16 cellular contexts compared by ENCODE assay signal in genomic region chr11:58625826-58626460, GRCh38. TPM values are rescaled to one million over a fixed set of nuclear protein-coding genes. Genes with fewer than 3 reads are reported as not detected.
DNase-seq lines count a peak whose midpoint lies in the region; ATAC-seq and TF ChIP-seq lines count a peak whose summit lies in the region.
"Had no signal": no experiment of that assay in that cellular context is flagged by ENCODE, and none has a peak within 500 bp of the region (broad histone marks: within the 10 kb centered on the region; RNA-seq: fewer than 3 reads in every experiment).

No MANE protein-coding gene starts in this region.

- H3K36me3 ChIP-seq in kidney epithelial cell (ENCODE audit: control insufficient read depth, insufficient read depth, low read length): no peaks in the 10 kb centered on the region
- peaks cover 18 to 22% of the 10 kb centered on the region in 2 donors for H3K36me3 ChIP-seq in thyroid gland

- H3K4me3 ChIP-seq in kidney epithelial cell (ENCODE audit: low read depth, low read length) (no peak overlapping the region), thyroid gland (replicated peaks in 1 of 3) (no peak overlapping the region)
- H3K4me3 ChIP-seq: gastroesophageal sphincter had no signal

- no peak for DNase-seq in activated naive CD4-positive, alpha-beta T cell treated with Interleukin-2 at 50 U/mL for 16 hours
- peak; percentile 33 for DNase-seq in astrocyte of the hippocampus (ENCODE audit: low read depth, low spot score)
- DNase-seq in kidney epithelial cell (ENCODE audit: low read depth): peak; percentile 80
- DNase-seq in thyroid gland: peak; percentile 8 to 19
- no peak for DNase-seq in DMS153 treated with DMSO at 0.1 percent for 48 hours (lab: John Stamatoyannopoulos, UW; ENCODE audit: unreplicated experiment)
- DNase-seq: activated naive CD4-positive, alpha-beta T cell; GF-D8; left colon; NCI-H146; nucleus accumbens; stimulated activated CD4-positive, alpha-beta T cell treated with anti-CD3 and anti-CD28 coated beads, Interleukin-12 subunit alpha, Interleukin-12 subunit beta, amount 100 ng/mL, for 4 hours had no signal

- H3K27ac ChIP-seq in thyroid gland: peak overlapping the region; percentile 48 to 79 (median 72)
- H3K27ac ChIP-seq: gastroesophageal sphincter had no signal

- TF ChIP-seq CTCF in kidney epithelial cell (IDR thresholded peaks at IDR 0.05; ENCODE audit: insufficient read depth, low read length, poor library complexity, severe bottlenecking) (no peak), thyroid gland (IDR thresholded peaks at IDR 0.05) (no peak)

- ATAC-seq in HG02852 (IDR thresholded peaks at IDR 0.05; ENCODE audit: unreplicated experiment) (no peak), GM21447 (IDR thresholded peaks at IDR 0.05; ENCODE audit: unreplicated experiment) (no peak)
- ATAC-seq: gastroesophageal sphincter, left colon had no signal

- H3K4me3 Mint-ChIP-seq in activated naive CD4-positive, alpha-beta T cell treated with anti-CD3 and anti-CD28 coated beads, Interleukin-2, amount 50 U/mL, for 24 hours: no peak overlapping the region
- H3K4me3 Mint-ChIP-seq: IgD-negative memory B cell had no signal

- intact Hi-C loops in thyroid gland (cut with DNase I): no loop called here

- TF ChIP-seq POLR2A in thyroid gland (IDR thresholded peaks at IDR 0.05): no peak

- peaks cover 35% of the 10 kb centered on the region for H3K4me1 Mint-ChIP-seq in activated naive CD4-positive, alpha-beta T cell treated with anti-CD3 and anti-CD28 coated beads, Interleukin-2, amount 50 U/mL, for 24 hours

- H3K36me3 Mint-ChIP-seq in activated naive CD4-positive, alpha-beta T cell treated with anti-CD3 and anti-CD28 coated beads, Interleukin-2, amount 50 U/mL, for 24 hours: peaks cover 18% of the 10 kb centered on the region

- no peaks in the 10 kb centered on the region for H3K27me3 ChIP-seq in kidney epithelial cell (ENCODE audit: control insufficient read depth, insufficient read depth, low read length)
- H3K27me3 ChIP-seq in thyroid gland: no peaks in the 10 kb centered on the region
- H3K27me3 ChIP-seq: gastroesophageal sphincter had no signal

- peak overlapping the region; percentile 2 for H3K27ac Mint-ChIP-seq in activated naive CD4-positive, alpha-beta T cell treated with anti-CD3 and anti-CD28 coated beads, Interleukin-2, amount 50 U/mL, for 24 hours

- H3K9me3 ChIP-seq in thyroid gland: no peaks in the 10 kb centered on the region
- H3K9me3 ChIP-seq: gastroesophageal sphincter had no signal

- peaks cover 23 to 41% of the 10 kb centered on the region in 2 donors for H3K4me1 ChIP-seq in thyroid gland

- no peaks in the 10 kb centered on the region for H3K27me3 Mint-ChIP-seq in activated naive CD4-positive, alpha-beta T cell treated with anti-CD3 and anti-CD28 coated beads, Interleukin-2, amount 50 U/mL, for 24 hours
- H3K27me3 Mint-ChIP-seq: IgD-negative memory B cell had no signal

- H3K9me3 Mint-ChIP-seq in activated naive CD4-positive, alpha-beta T cell treated with anti-CD3 and anti-CD28 coated beads, Interleukin-2, amount 50 U/mL, for 24 hours: no peaks in the 10 kb centered on the region
- H3K9me3 Mint-ChIP-seq: IgD-negative memory B cell had no signal

- 52 to 71% methylated on average over 4 of the region's 4 CpGs for WGBS in thyroid gland, 2 donors

RNA-seq across cellular contexts. Expression of gene CNTF, which starts 3.5 kb away (rescaled TPM):
- 0.96 and 1.1 TPM in 2 replicates for total RNA-seq in kidney epithelial cell
- 1 to 10 TPM; 1.6 to 5.0 (median 1.7) TPM for total RNA-seq in thyroid gland

RNA-seq across cellular contexts. Expression of gene ZFP91, which starts 47.1 kb away (rescaled TPM):
- total RNA-seq in kidney epithelial cell: 37.1 and 38.6 TPM in 2 replicates
- total RNA-seq in thyroid gland: 10 to 100 TPM; 49.8 to 63.7 (median 59.1) TPM

RNA-seq across cellular contexts. Expression of gene LPXN, which starts 50.3 kb away (rescaled TPM):
- total RNA-seq in kidney epithelial cell (5.8 and 5.9 TPM in 2 replicates), thyroid gland (10 to 100 TPM in 2 of 4 donors, 1 to 10 TPM in 2; 5.8 to 14.4 (median 9.4) TPM)

Comparison
In these comparisons a context has a peak if more than half of its experiments do, and no peak if none do; other contexts are left out.
1. DNase-seq: peak in astrocyte of the hippocampus (single experiment), kidney epithelial cell (single experiment) and thyroid gland (2 of 2); none in activated naive CD4-positive, alpha-beta T cell treated with Interleukin-2 at 50 U/mL for 16 hours (single experiment) and DMS153 treated with DMSO at 0.1 percent for 48 hours (single experiment).